18 cellular contexts compared by ENCODE assay signal in the genomic region with DNA sequence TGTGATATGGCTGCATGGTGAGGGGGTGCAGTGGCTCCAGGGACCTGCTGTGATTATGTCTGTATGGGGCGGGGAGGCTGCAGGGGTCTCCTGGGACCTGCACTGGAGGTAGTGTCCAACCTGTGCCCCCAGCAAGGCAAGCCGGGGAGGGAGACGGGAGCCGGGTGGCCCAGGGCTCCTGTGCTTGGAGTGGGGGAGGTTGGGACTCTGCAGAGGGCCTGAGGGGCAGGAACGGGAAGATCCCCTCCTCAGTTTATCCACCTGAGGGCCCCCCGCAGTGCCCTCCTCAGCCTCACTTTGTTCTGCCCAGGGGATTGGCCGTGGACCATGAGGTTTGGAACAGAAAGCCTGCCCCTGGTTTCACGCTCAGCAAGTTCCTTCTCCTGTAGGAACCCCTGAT. TPM values are rescaled to one million over a fixed set of nuclear protein-coding genes. Genes with fewer than 3 reads are reported as not detected.
DNase-seq lines count a peak whose midpoint lies in the region; ATAC-seq and TF ChIP-seq lines count a peak whose summit lies in the region.
"Had no signal": no experiment of that assay in that cellular context is flagged by ENCODE, and none has a peak within 500 bp of the region (broad histone marks: within the 10 kb centered on the region; RNA-seq: fewer than 3 reads in every experiment).

No MANE protein-coding gene starts in this region.

- DNase-seq in activated naive CD4-positive, alpha-beta T cell treated with anti-CD3 and anti-CD28 coated beads, Interleukin-2, amount 10 ng/mL, durations not matched to agents 7 days and 5 days = peak; percentile 13
- DNase-seq in activated naive CD4-positive, alpha-beta T cell treated with Interleukin-2 at 50 U/mL for 16 hours = no peak
- DNase-seq in NCI-H69 (lab: John Stamatoyannopoulos, UW) (peak; percentile 7), lower lobe of right lung (peak; percentile 28), upper lobe of right lung (peak; percentile 51)
- DNase-seq in activated CD8-positive, alpha-beta T cell treated with anti-CD3 and anti-CD28 coated beads, Interleukin-2, amount 10 ng/mL, durations not matched to agents 7 days and 5 days = no peak
- DNase-seq: DND-41, GOT3, KG1, NCI-H1436, NCI-H2029 treated with DMSO at 0.1 percent for 48 hours, NCI-H2171 treated with DMSO at 0.1 percent for 48 hours, NCI-H446 treated with DMSO at 0.1 percent for 48 hours, NCI-H774, PC-3 had no signal

- CTCF ChIA-PET in activated naive CD4-positive, alpha-beta T cell treated with anti-CD3 and anti-CD28 coated beads, Interleukin-2, amount 10 ng/mL, durations not matched to agents 7 days and 5 days (lab: Charles Lee) = no interaction called here
- CTCF ChIA-PET in activated CD8-positive, alpha-beta T cell treated with anti-CD3 and anti-CD28 coated beads, Interleukin-2, amount 10 ng/mL, durations not matched to agents 7 days and 5 days (lab: Charles Lee) = interaction anchor here (0.7 kb wide), 1 partner anchor 18 kb away, joined by 3 read pairs; no protein-coding TSS in a partner anchor

- TF ChIP-seq CTCF in lower lobe of right lung (IDR thresholded peaks at IDR 0.05) (no peak), upper lobe of right lung (IDR thresholded peaks at IDR 0.05) (no peak)

- H3K9me3 ChIP-seq in lower lobe of right lung = no peaks in the 10 kb centered on the region
- H3K9me3 ChIP-seq in upper lobe of right lung = no peaks in the 10 kb centered on the region

- POLR2A ChIA-PET in activated CD8-positive, alpha-beta T cell treated with anti-CD3 and anti-CD28 coated beads, Interleukin-2, amount 10 ng/mL, durations not matched to agents 7 days and 5 days (lab: Charles Lee) = no interaction called here

- H3K36me3 Mint-ChIP-seq in activated naive CD4-positive, alpha-beta T cell treated with anti-CD3 and anti-CD28 coated beads, Interleukin-2, amount 10 ng/mL, durations not matched to agents 7 days and 5 days = no peaks in the 10 kb centered on the region
- H3K36me3 Mint-ChIP-seq in activated CD8-positive, alpha-beta T cell treated with anti-CD3 and anti-CD28 coated beads, Interleukin-2, amount 10 ng/mL, durations not matched to agents 7 days and 5 days (ENCODE audit: low read depth) = no peaks in the 10 kb centered on the region

- H3K36me3 ChIP-seq in lower lobe of right lung (no peaks in the 10 kb centered on the region), upper lobe of right lung (no peaks in the 10 kb centered on the region)

- intact Hi-C loops in lower lobe of right lung (cut with DNase I) (no loop called here), upper lobe of right lung (cut with DNase I) (no loop called here)

- H3K27me3 ChIP-seq in lower lobe of right lung (ENCODE audit: low read depth) (no peaks in the 10 kb centered on the region), upper lobe of right lung (no peaks in the 10 kb centered on the region)

- H3K9me3 Mint-ChIP-seq in activated naive CD4-positive, alpha-beta T cell treated with anti-CD3 and anti-CD28 coated beads, Interleukin-2, amount 10 ng/mL, durations not matched to agents 7 days and 5 days = no peaks in the 10 kb centered on the region
- H3K9me3 Mint-ChIP-seq in activated CD8-positive, alpha-beta T cell treated with anti-CD3 and anti-CD28 coated beads, Interleukin-2, amount 10 ng/mL, durations not matched to agents 7 days and 5 days (ENCODE audit: insufficient read depth) = no peaks in the 10 kb centered on the region

- peaks cover 21% of the 10 kb centered on the region for H3K4me1 ChIP-seq in lower lobe of right lung
- no peaks in the 10 kb centered on the region for H3K4me1 ChIP-seq in upper lobe of right lung

- peaks cover 5% of the 10 kb centered on the region for H3K4me1 Mint-ChIP-seq in activated naive CD4-positive, alpha-beta T cell treated with anti-CD3 and anti-CD28 coated beads, Interleukin-2, amount 10 ng/mL, durations not matched to agents 7 days and 5 days
- peaks cover 14% of the 10 kb centered on the region for H3K4me1 Mint-ChIP-seq in activated CD8-positive, alpha-beta T cell treated with anti-CD3 and anti-CD28 coated beads, Interleukin-2, amount 10 ng/mL, durations not matched to agents 7 days and 5 days (ENCODE audit: low read depth)

- no peak for ATAC-seq in lower lobe of right lung
- no peak for ATAC-seq in upper lobe of right lung
- no peak for ATAC-seq in HG03175 (IDR thresholded peaks at IDR 0.05; ENCODE audit: unreplicated experiment)
- no peak for ATAC-seq in GM18517 (IDR thresholded peaks at IDR 0.05; ENCODE audit: unreplicated experiment)
- ATAC-seq in activated CD8-positive, alpha-beta T cell treated with anti-CD3 and anti-CD28 coated beads, Interleukin-2, amount 10 ng/mL, durations not matched to agents 7 days and 5 days = no peak
- ATAC-seq: HepG2, PC-3 had no signal

- H3K27ac Mint-ChIP-seq in activated naive CD4-positive, alpha-beta T cell treated with anti-CD3 and anti-CD28 coated beads, Interleukin-2, amount 10 ng/mL, durations not matched to agents 7 days and 5 days = no peak overlapping the region
- H3K27ac Mint-ChIP-seq in activated CD8-positive, alpha-beta T cell treated with anti-CD3 and anti-CD28 coated beads, Interleukin-2, amount 10 ng/mL, durations not matched to agents 7 days and 5 days = no peak overlapping the region

- no peak overlapping the region for H3K4me3 Mint-ChIP-seq in activated naive CD4-positive, alpha-beta T cell treated with anti-CD3 and anti-CD28 coated beads, Interleukin-2, amount 10 ng/mL, durations not matched to agents 7 days and 5 days
- no peak overlapping the region for H3K4me3 Mint-ChIP-seq in activated CD8-positive, alpha-beta T cell treated with anti-CD3 and anti-CD28 coated beads, Interleukin-2, amount 10 ng/mL, durations not matched to agents 7 days and 5 days

- no peak overlapping the region for H3K4me3 ChIP-seq in lower lobe of right lung
- H3K4me3 ChIP-seq in upper lobe of right lung = no peak overlapping the region

- no peak overlapping the region for H3K27ac ChIP-seq in lower lobe of right lung
- H3K27ac ChIP-seq in upper lobe of right lung = no peak overlapping the region

- peaks cover 17% of the 10 kb centered on the region for H3K27me3 Mint-ChIP-seq in activated naive CD4-positive, alpha-beta T cell treated with anti-CD3 and anti-CD28 coated beads, Interleukin-2, amount 10 ng/mL, durations not matched to agents 7 days and 5 days
- H3K27me3 Mint-ChIP-seq in activated CD8-positive, alpha-beta T cell treated with anti-CD3 and anti-CD28 coated beads, Interleukin-2, amount 10 ng/mL, durations not matched to agents 7 days and 5 days (ENCODE audit: low read depth) = peaks cover under 1% of the 10 kb centered on the region

RNA-seq across cellular contexts. Expression of a gene that starts 22.8 kb away (rescaled TPM):
- 25.2 TPM for total RNA-seq in lower lobe of right lung
- total RNA-seq in upper lobe of right lung = 26.0 TPM
- 10 to 100 TPM; 15.0 to 15.7 TPM for total RNA-seq in activated CD8-positive, alpha-beta T cell treated with anti-CD3 and anti-CD28 coated beads, Interleukin-2, amount 10 ng/mL, durations not matched to agents 7 days and 5 days

RNA-seq across cellular contexts. Expression of a gene that starts 42.2 kb away (rescaled TPM):
- total RNA-seq in lower lobe of right lung (15.5 TPM), upper lobe of right lung (6.3 TPM)
- total RNA-seq in activated CD8-positive, alpha-beta T cell treated with anti-CD3 and anti-CD28 coated beads, Interleukin-2, amount 10 ng/mL, durations not matched to agents 7 days and 5 days = 1 to 10 TPM; 3.3 to 3.8 TPM

Comparison
In these comparisons a context has a peak if more than half of its experiments do, and no peak if none do; other contexts are left out.
1. DNase-seq: peak in activated naive CD4-positive, alpha-beta T cell treated with anti-CD3 and anti-CD28 coated beads, Interleukin-2, amount 10 ng/mL, durations not matched to agents 7 days and 5 days (single experiment), NCI-H69 (single experiment), lower lobe of right lung (single experiment) and upper lobe of right lung (single experiment); none in activated naive CD4-positive, alpha-beta T cell treated with Interleukin-2 at 50 U/mL for 16 hours (single experiment) and activated CD8-positive, alpha-beta T cell treated with anti-CD3 and anti-CD28 coated beads, Interleukin-2, amount 10 ng/mL, durations not matched to agents 7 days and 5 days (single experiment).